In the genomic region with DNA sequence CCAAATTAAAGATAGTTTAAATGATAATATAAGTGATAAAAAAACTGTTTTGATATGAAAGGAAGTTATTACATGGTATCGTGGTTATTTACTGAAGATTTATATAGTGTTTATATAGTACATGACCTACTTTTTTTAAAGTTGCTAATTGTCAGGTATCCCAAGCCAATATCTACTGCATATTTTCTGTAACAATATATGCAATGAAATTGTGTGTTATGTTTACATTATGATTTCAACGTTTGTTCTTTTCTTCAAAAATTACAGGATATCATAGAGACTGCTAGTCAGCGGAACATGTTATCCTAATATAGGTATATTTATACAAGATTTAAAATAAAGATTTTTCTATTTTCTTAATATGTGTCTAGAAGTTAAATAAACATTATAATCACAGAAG, we compare ENCODE assay signal across 14 cellular contexts.
A peak's percentile ranks its signal among the peaks of the same experiment; 100 is the strongest.
DNase-seq lines count a peak whose midpoint lies in the region; ATAC-seq and TF ChIP-seq lines count a peak whose summit lies in the region.
"Had no signal": no experiment of that assay in that cellular context is flagged by ENCODE, and none has a peak within 500 bp of the region (broad histone marks: within the 10 kb centered on the region; RNA-seq: fewer than 3 reads in every experiment).

No MANE protein-coding gene starts in this region.

- ATAC-seq in RWPE2 (ENCODE audit: low read depth) = no peak
- no peak for ATAC-seq in GM21529 (IDR thresholded peaks at IDR 0.05; ENCODE audit: unreplicated experiment)
- ATAC-seq: GM12878 had no signal

- no peak for TF ChIP-seq CTCF in RWPE2 (IDR thresholded peaks at IDR 0.05; ENCODE audit: poor library complexity, severe bottlenecking)
- TF ChIP-seq CTCF in fibroblast of villous mesenchyme (IDR thresholded peaks at IDR 0.05; ENCODE audit: insufficient read depth, low read depth, low read length) = no peak

- DNase-seq in RWPE2 (ENCODE audit: low spot score) (no peak), fibroblast of villous mesenchyme (ENCODE audit: low read depth) (no peak), amygdala (lab: John Stamatoyannopoulos, UW) (no peak), NCI-H446 treated with DMSO at 0.1 percent for 48 hours (lab: John Stamatoyannopoulos, UW) (no peak), SKM-1 (lab: John Stamatoyannopoulos, UW; ENCODE audit: unreplicated experiment) (no peak)
- DNase-seq: C1 segment of cervical spinal cord; Calu3; CD4-positive, alpha-beta T cell; DMS79; GOT3; H9 had no signal

- H3K36me3 ChIP-seq in HUES48 (ENCODE audit: control insufficient read depth, insufficient read depth, low read length) (no peaks in the 10 kb centered on the region), RWPE2 (ENCODE audit: low read depth) (no peaks in the 10 kb centered on the region)

- H3K27me3 ChIP-seq in HUES48 (ENCODE audit: control insufficient read depth, insufficient read depth, low read length) = no peaks in the 10 kb centered on the region
- no peaks in the 10 kb centered on the region for H3K27me3 ChIP-seq in RWPE2 (ENCODE audit: insufficient read depth, poor library complexity, severe bottlenecking)

- peaks cover 23% of the 10 kb centered on the region for H3K4me1 ChIP-seq in HUES48 (ENCODE audit: control insufficient read depth, insufficient read depth, low read length)
- peaks cover 17% of the 10 kb centered on the region for H3K4me1 ChIP-seq in RWPE2 (ENCODE audit: insufficient read depth, poor library complexity, severe bottlenecking)

- H3K4me3 ChIP-seq in HUES48 (ENCODE audit: low read depth, low read length) (no peak overlapping the region), RWPE2 (ENCODE audit: severe bottlenecking) (no peak overlapping the region), fibroblast of villous mesenchyme (ENCODE audit: low read depth, low read length) (peak overlapping the region; percentile 7)
- H3K4me3 ChIP-seq: GM12878 had no signal

- H3K9me3 ChIP-seq in HUES48 (ENCODE audit: control insufficient read depth, insufficient read depth, low read length) (no peaks in the 10 kb centered on the region), RWPE2 (ENCODE audit: severe bottlenecking) (no peaks in the 10 kb centered on the region)

- H3K9ac ChIP-seq in HUES48 (ENCODE audit: low read depth, low read length) = no peak overlapping the region

- H3K27ac ChIP-seq in HUES48 (ENCODE audit: low read depth, low read length) (peak overlapping the region; percentile 89), RWPE2 (ENCODE audit: poor library complexity, severe bottlenecking) (peak overlapping the region; percentile 86)
